Comparison of ENCODE assay signal across 8 cellular contexts in genomic region chr19:53867225-53868090, GRCh38. TPM values are rescaled to one million over a fixed set of nuclear protein-coding genes. Genes with fewer than 3 reads are reported as not detected.
A peak's percentile ranks its signal among the peaks of the same experiment; 100 is the strongest.
DNase-seq lines count a peak whose midpoint lies in the region; ATAC-seq and TF ChIP-seq lines count a peak whose summit lies in the region.

A gene with protein sequence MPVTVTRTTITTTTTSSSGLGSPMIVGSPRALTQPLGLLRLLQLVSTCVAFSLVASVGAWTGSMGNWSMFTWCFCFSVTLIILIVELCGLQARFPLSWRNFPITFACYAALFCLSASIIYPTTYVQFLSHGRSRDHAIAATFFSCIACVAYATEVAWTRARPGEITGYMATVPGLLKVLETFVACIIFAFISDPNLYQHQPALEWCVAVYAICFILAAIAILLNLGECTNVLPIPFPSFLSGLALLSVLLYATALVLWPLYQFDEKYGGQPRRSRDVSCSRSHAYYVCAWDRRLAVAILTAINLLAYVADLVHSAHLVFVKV (plus strand): TSS chr19:53867883. CDS start chr19:53873530, 5,647 bp downstream.

- peaks cover 3 to 53% of the 10 kb centered on the region in 2 donors for H3K4me1 ChIP-seq in left lung

- intact Hi-C loops in dorsolateral prefrontal cortex (cut with DNase I) (no loop called here), left lung (cut with DNase I) (no loop called here)

- no peaks in the 10 kb centered on the region for H3K36me3 ChIP-seq in left lung

- H3K4me3 ChIP-seq in dorsolateral prefrontal cortex: peak within 1 kb of the TSS; percentile 51 to 88 (median 73)
- H3K4me3 ChIP-seq in left lung: peak within 1 kb of the TSS; percentile 71 to 83

- peaks cover 2% of the 10 kb centered on the region for H3K27me3 Mint-ChIP-seq in activated CD4-positive, alpha-beta memory T cell treated with anti-CD3 and anti-CD28 coated beads, Interleukin-2, amount 10 ng/mL, durations not matched to agents 7 days and 5 days

- peak; percentile 43 for DNase-seq in NCI-H146 (lab: John Stamatoyannopoulos, UW)
- DNase-seq in NCI-H146 treated with DMSO at 0.1 percent for 48 hours (lab: John Stamatoyannopoulos, UW; ENCODE audit: unreplicated experiment): no peak
- peak; percentile 99 for DNase-seq in NCI-H69 (lab: John Stamatoyannopoulos, UW)
- DNase-seq in activated CD4-positive, alpha-beta memory T cell treated with anti-CD3 and anti-CD28 coated beads, Interleukin-2, amount 10 ng/mL, durations not matched to agents 7 days and 5 days: peak; percentile 100
- DNase-seq in dorsolateral prefrontal cortex: peak; percentile 88 to 99 (median 98)
- peak; percentile 99 for DNase-seq in left lung
- DNase-seq in stimulated activated CD4-positive, alpha-beta T cell treated with anti-CD3 and anti-CD28 coated beads, Interleukin-2, amount 100 ng/mL, for 24 hours: peak; percentile 98 to 99

- H3K27ac ChIP-seq in dorsolateral prefrontal cortex: peak within 1 kb of the TSS; percentile 83 to 99 (median 97)
- peak within 1 kb of the TSS; percentile 89 to 95 for H3K27ac ChIP-seq in left lung

- H3K9me3 ChIP-seq in left lung: no peaks in the 10 kb centered on the region

- no peaks in the 10 kb centered on the region for H3K9me3 Mint-ChIP-seq in activated CD4-positive, alpha-beta memory T cell treated with anti-CD3 and anti-CD28 coated beads, Interleukin-2, amount 10 ng/mL, durations not matched to agents 7 days and 5 days

- H3K27me3 ChIP-seq in dorsolateral prefrontal cortex (no peaks in the 10 kb centered on the region), left lung (no peaks in the 10 kb centered on the region)

- H3K36me3 Mint-ChIP-seq in activated CD4-positive, alpha-beta memory T cell treated with anti-CD3 and anti-CD28 coated beads, Interleukin-2, amount 10 ng/mL, durations not matched to agents 7 days and 5 days (ENCODE audit: low read depth): peaks cover 21% of the 10 kb centered on the region

- H3K27ac Mint-ChIP-seq in activated CD4-positive, alpha-beta memory T cell treated with anti-CD3 and anti-CD28 coated beads, Interleukin-2, amount 10 ng/mL, durations not matched to agents 7 days and 5 days: peak within 1 kb of the TSS; percentile 90

- peak; percentile 55 for ATAC-seq in HG02973 (IDR thresholded peaks at IDR 0.05; ENCODE audit: unreplicated experiment)
- peak; percentile 86 for ATAC-seq in left lung

- CTCF ChIA-PET in activated CD4-positive, alpha-beta memory T cell treated with anti-CD3 and anti-CD28 coated beads, Interleukin-2, amount 10 ng/mL, durations not matched to agents 7 days and 5 days (lab: Charles Lee): interaction anchor here (0.9 to 3.5 kb wide), 7 partner anchors 9 to 163 kb away, joined by 3 to 31 read pairs (median 4); partner anchors contain the start of gene PRKCG

- TF ChIP-seq CTCF in dorsolateral prefrontal cortex (IDR thresholded peaks at IDR 0.05 in 54 of 56, conservative IDR thresholded peaks at IDR 0.05 in 2 of 56; ENCODE audit: low read depth in 1 of 56, partially characterized antibody in 56 of 56) (peak in 14 of 56 donors; percentile 15 to 34 (median 23)), left lung (IDR thresholded peaks at IDR 0.05) (no peak)

- POLR2A ChIA-PET in activated CD4-positive, alpha-beta memory T cell treated with anti-CD3 and anti-CD28 coated beads, Interleukin-2, amount 10 ng/mL, durations not matched to agents 7 days and 5 days (lab: Charles Lee): interaction anchor here (0.8 to 4.0 kb wide), 9 partner anchors 8 to 324 kb away, joined by 3 to 49 read pairs (median 10); partner anchors contain the start of genes PRKCG and TSEN34

- H3K4me1 Mint-ChIP-seq in activated CD4-positive, alpha-beta memory T cell treated with anti-CD3 and anti-CD28 coated beads, Interleukin-2, amount 10 ng/mL, durations not matched to agents 7 days and 5 days: peaks cover 43% of the 10 kb centered on the region

- H3K4me3 Mint-ChIP-seq in activated CD4-positive, alpha-beta memory T cell treated with anti-CD3 and anti-CD28 coated beads, Interleukin-2, amount 10 ng/mL, durations not matched to agents 7 days and 5 days: peak within 1 kb of the TSS; percentile 97

RNA-seq across cellular contexts. Expression of the gene that starts here (rescaled TPM):
- 100 to 1,000 TPM; 109 TPM for total RNA-seq in activated CD4-positive, alpha-beta memory T cell treated with anti-CD3 and anti-CD28 coated beads, Interleukin-2, amount 10 ng/mL, durations not matched to agents 7 days and 5 days
- total RNA-seq in dorsolateral prefrontal cortex (10 to 100 TPM; 34.7 to 86.2 (median 66.1) TPM), left lung (100 to 1,000 TPM; 164 to 197 TPM)
